ENCODE assay signal across 23 cellular contexts in the genomic region with DNA sequence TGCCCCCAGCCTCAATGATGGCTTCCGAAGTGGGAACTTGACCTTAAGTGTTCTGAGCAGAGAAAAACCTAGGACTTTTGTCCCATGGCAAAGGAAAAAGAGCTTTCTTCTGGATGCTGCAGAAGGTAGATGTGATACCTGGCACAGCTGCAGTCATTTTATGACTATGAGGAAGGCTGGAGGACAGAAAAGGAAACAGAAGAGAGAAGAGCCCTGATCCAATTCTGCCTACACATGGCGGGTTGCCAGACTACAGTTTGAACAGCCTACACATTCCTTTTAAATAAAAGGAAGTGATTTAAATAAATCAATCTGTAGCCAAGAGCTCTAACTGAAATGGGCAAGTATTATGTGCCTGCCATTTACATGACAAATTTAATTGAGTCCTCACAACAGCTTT. TPM values are rescaled to one million over a fixed set of nuclear protein-coding genes. Genes with fewer than 3 reads are reported as not detected.
DNase-seq lines count a peak whose midpoint lies in the region; ATAC-seq and TF ChIP-seq lines count a peak whose summit lies in the region.
"Had no signal": no experiment of that assay in that cellular context is flagged by ENCODE, and none has a peak within 500 bp of the region (broad histone marks: within the 10 kb centered on the region; RNA-seq: fewer than 3 reads in every experiment).

No MANE protein-coding gene starts in this region.

- no peaks in the 10 kb centered on the region for H3K9me3 Mint-ChIP-seq in mesothelial cell of epicardium
- H3K9me3 Mint-ChIP-seq: activated B cell treated with CpG ODN at 0.5 μM for 24 hours; activated CD8-positive, alpha-beta T cell treated with anti-CD3 and anti-CD28 coated beads for 36 hours; activated naive CD4-positive, alpha-beta T cell treated with anti-CD3 and anti-CD28 coated beads, Interleukin-2, amount 50 U/mL, for 72 hours; T-helper 1 cell treated with Interleukin-12 subunit alpha and Interleukin-12 subunit beta and Interleukin-4 antibody, amounts not matched to agents 30 μg/mL and 1 μg/mL, for 36 hours had no signal

- ATAC-seq in GM18909 (IDR thresholded peaks at IDR 0.05; ENCODE audit: poor library complexity, unreplicated experiment): no peak
- ATAC-seq: activated CD8-positive, alpha-beta T cell treated with anti-CD3 and anti-CD28 coated beads for 36 hours; activated naive CD4-positive, alpha-beta T cell treated with anti-CD3 and anti-CD28 coated beads, Interleukin-2, amount 50 U/mL, for 72 hours; HepG2 had no signal

- H3K4me1 ChIP-seq in HUES48 (ENCODE audit: control insufficient read depth, insufficient read depth, low read length): peaks cover 36% of the 10 kb centered on the region

- TF ChIP-seq CTCF in mesothelial cell of epicardium (IDR thresholded peaks at IDR 0.05; ENCODE audit: unreplicated experiment): no peak

- H3K9me3 ChIP-seq in HUES48 (ENCODE audit: control insufficient read depth, insufficient read depth, low read length): no peaks in the 10 kb centered on the region
- H3K9me3 ChIP-seq: BE2C, spleen, suprapubic skin had no signal

- H3K27me3 ChIP-seq in HUES48 (ENCODE audit: control insufficient read depth, insufficient read depth, low read length): no peaks in the 10 kb centered on the region
- H3K27me3 ChIP-seq: BE2C, spleen, suprapubic skin had no signal

- no peaks in the 10 kb centered on the region for H3K27me3 Mint-ChIP-seq in mesothelial cell of epicardium (ENCODE audit: low read depth)
- H3K27me3 Mint-ChIP-seq: activated CD8-positive, alpha-beta T cell treated with anti-CD3 and anti-CD28 coated beads for 36 hours had no signal

- DNase-seq in DMS 273 (lab: John Stamatoyannopoulos, UW; ENCODE audit: unreplicated experiment): peak; percentile 42
- no peak for DNase-seq in DMS 273 treated with DMSO at 0.1 percent for 48 hours (lab: John Stamatoyannopoulos, UW)
- DNase-seq in NCI-H69 (lab: John Stamatoyannopoulos, UW): peak; percentile 67
- DNase-seq in mesothelial cell of epicardium (ENCODE audit: low spot score in 2 of 2, unreplicated experiment in 2 of 2): peak in 1 of 2 experiments; percentile 28
- no peak for DNase-seq in mucosa of gallbladder (ENCODE audit: low spot score)
- no peak for DNase-seq in NCI-H1048 (lab: John Stamatoyannopoulos, UW)
- DNase-seq: activated B cell treated with CpG ODN at 0.5 μM for 24 hours; activated CD8-positive, alpha-beta T cell treated with anti-CD3 and anti-CD28 coated beads for 36 hours; GOT3; kidney; SHP77 treated with DMSO at 0.1 percent for 48 hours; spleen; stimulated activated CD8-positive, alpha-beta memory T cell treated with anti-CD3 and anti-CD28 coated beads, Interleukin-4, amount 100 ng/mL, for 48 hours had no signal

- no peak overlapping the region for H3K4me3 ChIP-seq in HUES48 (ENCODE audit: low read depth, low read length)
- H3K4me3 ChIP-seq: spleen, suprapubic skin had no signal

- H3K4me1 Mint-ChIP-seq in mesothelial cell of epicardium: peaks cover 82% of the 10 kb centered on the region
- H3K4me1 Mint-ChIP-seq: activated B cell treated with CpG ODN at 0.5 μM for 24 hours had no signal

- no peak overlapping the region for H3K9ac ChIP-seq in HUES48 (ENCODE audit: low read depth, low read length)

- H3K4me3 Mint-ChIP-seq in mesothelial cell of epicardium: no peak overlapping the region
- H3K4me3 Mint-ChIP-seq: activated B cell treated with CpG ODN at 0.5 μM for 24 hours; activated CD8-positive, alpha-beta T cell treated with anti-CD3 and anti-CD28 coated beads for 36 hours; T-helper 1 cell treated with Interleukin-12 subunit alpha and Interleukin-12 subunit beta and Interleukin-4 antibody, amounts not matched to agents 30 μg/mL and 1 μg/mL, for 36 hours had no signal

- no peaks in the 10 kb centered on the region for H3K36me3 ChIP-seq in HUES48 (ENCODE audit: control insufficient read depth, insufficient read depth, low read length)
- H3K36me3 ChIP-seq: spleen, suprapubic skin had no signal

- H3K36me3 Mint-ChIP-seq in mesothelial cell of epicardium: no peaks in the 10 kb centered on the region
- H3K36me3 Mint-ChIP-seq: activated naive CD4-positive, alpha-beta T cell treated with anti-CD3 and anti-CD28 coated beads, Interleukin-2, amount 50 U/mL, for 72 hours had no signal

- peak overlapping the region; percentile 96 for H3K27ac Mint-ChIP-seq in mesothelial cell of epicardium
- H3K27ac Mint-ChIP-seq: activated B cell treated with CpG ODN at 0.5 μM for 24 hours; activated CD8-positive, alpha-beta T cell treated with anti-CD3 and anti-CD28 coated beads for 36 hours; activated naive CD4-positive, alpha-beta T cell treated with anti-CD3 and anti-CD28 coated beads, Interleukin-2, amount 50 U/mL, for 72 hours; T-helper 1 cell treated with Interleukin-12 subunit alpha and Interleukin-12 subunit beta and Interleukin-4 antibody, amounts not matched to agents 30 μg/mL and 1 μg/mL, for 36 hours had no signal

- peak overlapping the region; percentile 27 for H3K27ac ChIP-seq in HUES48 (ENCODE audit: low read depth, low read length)
- H3K27ac ChIP-seq: 22Rv1, suprapubic skin had no signal

RNA-seq across cellular contexts. Expression of gene CHRNB4, which starts 43.6 kb away (rescaled TPM):
- total RNA-seq in mesothelial cell of epicardium: 2.2 to 3.2 TPM (median 2.8 TPM) in 3 replicates
- total RNA-seq in mucosa of gallbladder: not detected
- total RNA-seq: activated B cell treated with CpG ODN at 0.5 μM for 24 hours; activated CD8-positive, alpha-beta T cell treated with anti-CD3 and anti-CD28 coated beads for 36 hours; activated naive CD4-positive, alpha-beta T cell treated with anti-CD3 and anti-CD28 coated beads, Interleukin-2, amount 50 U/mL, for 72 hours; HepG2; mesenteric fat pad; pulmonary artery endothelial cell had no signal

Comparison
In these comparisons a context has a peak if more than half of its experiments do, and no peak if none do; other contexts are left out.
1. DNase-seq: peak in DMS 273 (single experiment) and NCI-H69 (single experiment); none in DMS 273 treated with DMSO at 0.1 percent for 48 hours (single experiment), mucosa of gallbladder (single experiment) and NCI-H1048 (single experiment).